Comparison of ENCODE assay signal across 3 cellular contexts in the genomic region with DNA sequence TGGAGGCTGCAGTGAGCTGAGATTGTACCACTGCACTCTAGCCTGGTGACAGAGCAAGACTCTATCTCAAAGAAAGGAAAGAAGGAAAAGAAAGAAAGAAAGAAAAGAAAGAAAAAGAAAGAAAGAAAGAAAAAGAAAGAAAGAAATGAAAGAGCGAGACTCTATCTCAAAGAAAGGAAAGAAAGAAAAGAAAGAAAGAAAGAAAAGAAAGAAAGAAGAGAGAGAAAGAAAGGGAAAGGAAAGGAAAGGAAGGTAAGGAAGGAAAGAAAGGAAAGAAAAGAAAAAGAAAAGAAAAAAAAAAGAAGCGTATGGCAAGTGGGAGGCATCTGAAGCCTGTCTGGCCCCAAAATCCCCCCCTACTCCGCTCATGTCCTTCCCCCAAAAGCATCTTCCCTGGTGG.
TF ChIP-seq lines count a peak whose summit lies in the region.

No MANE protein-coding gene starts in this region.

TF ChIP-seq in HEK293, 187 proteins besides CTCF, POLR2A, EP300 and RAD21:
- no peak for TF ChIP-seq ZIC2 (tag by site-specific recombination; IDR thresholded peaks at IDR 0.05)
- peak; percentile 90 for TF ChIP-seq ZNF366 (tag by site-specific recombination; conservative IDR thresholded peaks at IDR 0.05)
- TF ChIP-seq PRDM1 (tag by site-specific recombination; IDR thresholded peaks at IDR 0.05) = peak; percentile 84
- no peak for TF ChIP-seq ZNF214 (tag by site-specific recombination; IDR thresholded peaks at IDR 0.05; ENCODE audit: borderline replicate concordance)

TF ChIP-seq in IMR-90, 13 proteins besides CTCF, POLR2A, EP300 and RAD21:
- no peak for TF ChIP-seq MXI1 (IDR thresholded peaks at IDR 0.05; ENCODE audit: borderline replicate concordance, low read depth, low read length)
- TF ChIP-seq MAFK (IDR thresholded peaks at IDR 0.05; ENCODE audit: low read depth, low read length) = no peak
- no peak for TF ChIP-seq RFX5 (IDR thresholded peaks at IDR 0.05; ENCODE audit: low read depth, low read length)
- TF ChIP-seq RCOR1 (IDR thresholded peaks at IDR 0.05; ENCODE audit: insufficient replicate concordance, low read length) = no peak
- no peak for TF ChIP-seq NFE2L2 (IDR thresholded peaks at IDR 0.05; ENCODE audit: low read depth, low read length)

TF ChIP-seq in K562, 482 proteins besides CTCF, POLR2A, EP300 and RAD21:
- TF ChIP-seq CTBP1 (IDR thresholded peaks at IDR 0.05; ENCODE audit: borderline replicate concordance) (no peak), NR2F6 (CRISPR knock-in tag; IDR thresholded peaks at IDR 0.05) (no peak), NELFE (IDR thresholded peaks at IDR 0.05; ENCODE audit: insufficient read depth, insufficient read length) (no peak), KLF1 (tag; IDR thresholded peaks at IDR 0.05) (no peak), TEAD2 (tag; IDR thresholded peaks at IDR 0.05) (no peak)
- TF ChIP-seq, protein P1, sequence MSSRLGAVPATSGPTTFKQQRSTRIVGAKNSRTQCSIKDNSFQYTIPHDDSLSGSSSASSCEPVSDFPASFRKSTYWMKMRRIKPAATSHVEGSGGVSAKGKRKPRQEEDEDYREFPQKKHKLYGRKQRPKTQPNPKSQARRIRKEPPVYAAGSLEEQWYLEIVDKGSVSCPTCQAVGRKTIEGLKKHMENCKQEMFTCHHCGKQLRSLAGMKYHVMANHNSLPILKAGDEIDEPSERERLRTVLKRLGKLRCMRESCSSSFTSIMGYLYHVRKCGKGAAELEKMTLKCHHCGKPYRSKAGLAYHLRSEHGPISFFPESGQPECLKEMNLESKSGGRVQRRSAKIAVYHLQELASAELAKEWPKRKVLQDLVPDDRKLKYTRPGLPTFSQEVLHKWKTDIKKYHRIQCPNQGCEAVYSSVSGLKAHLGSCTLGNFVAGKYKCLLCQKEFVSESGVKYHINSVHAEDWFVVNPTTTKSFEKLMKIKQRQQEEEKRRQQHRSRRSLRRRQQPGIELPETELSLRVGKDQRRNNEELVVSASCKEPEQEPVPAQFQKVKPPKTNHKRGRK (tag; IDR thresholded peaks at IDR 0.05) = peak; percentile 81
TF ChIP-seq in K562: peak in this region for 1.
